7 cellular contexts compared by ENCODE assay signal in the genomic region with DNA sequence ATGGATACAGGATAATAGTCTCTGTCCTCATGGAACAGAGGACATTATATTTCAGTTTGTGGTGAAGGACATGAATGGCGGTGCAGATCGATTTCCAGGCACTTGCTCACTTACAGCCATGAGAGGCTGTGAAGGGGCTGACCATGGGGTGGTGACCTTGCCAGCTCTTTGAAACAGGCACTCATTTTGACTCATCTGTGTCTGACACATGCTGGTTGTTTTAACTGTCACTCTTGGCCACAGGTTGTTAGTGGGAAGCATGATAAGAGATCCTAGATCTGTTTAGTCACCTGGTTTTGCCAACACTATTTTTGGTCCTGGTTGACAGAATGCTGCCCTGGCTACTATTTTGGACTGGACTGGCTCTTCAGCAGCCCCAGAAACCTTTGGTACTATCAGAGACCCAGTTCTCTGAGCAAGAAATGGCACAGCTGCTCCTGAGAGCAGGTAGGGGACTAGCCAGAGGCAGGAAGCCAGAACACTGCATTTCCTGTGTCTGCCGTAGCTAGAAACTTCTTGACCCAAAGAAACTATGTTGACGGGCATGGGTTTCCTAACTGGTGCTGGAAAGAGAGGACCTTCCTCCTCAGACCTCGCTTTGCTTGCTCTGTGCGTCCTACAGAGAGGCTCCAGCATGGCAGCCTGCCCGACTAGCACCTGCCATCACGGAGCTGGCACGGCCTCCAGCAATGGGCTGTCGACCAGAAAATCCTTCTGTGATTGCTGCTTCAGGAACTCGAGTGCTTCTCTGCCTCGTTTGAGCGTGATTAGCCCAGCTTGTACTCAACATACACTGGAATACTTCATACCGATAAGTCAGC. TPM values are rescaled to one million over a fixed set of nuclear protein-coding genes. Genes with fewer than 3 reads are reported as not detected.
DNase-seq lines count a peak whose midpoint lies in the region; ATAC-seq and TF ChIP-seq lines count a peak whose summit lies in the region.

No MANE protein-coding gene starts in this region.

- no peaks in the 10 kb centered on the region for H3K9me3 ChIP-seq in KOPT-K1 (ENCODE audit: insufficient read depth, low read length, poor library complexity, severe bottlenecking)
- no peaks in the 10 kb centered on the region for H3K9me3 ChIP-seq in psoas muscle

- no peaks in the 10 kb centered on the region for H3K27me3 ChIP-seq in psoas muscle (ENCODE audit: insufficient read depth in 3 of 3, low read length in 2 of 3)

- H3K4me3 ChIP-seq in psoas muscle = peak overlapping the region; percentile 17

- 23 to 34% (median 24%) methylated on average over 14 of the region's 14 CpGs for WGBS in psoas muscle, 3 donors

- intact Hi-C loops in psoas muscle (cut with DNase I) = loop anchor here in 1 of 2 donors (5.0 kb wide), 1 partner anchor 129 kb away; a partner anchor contains a TSS

- ATAC-seq in psoas muscle (peak; percentile 77 to 84 (median 82)), omental fat pad (ENCODE audit: low FRiP score) (no peak), HG02973 (IDR thresholded peaks at IDR 0.05; ENCODE audit: unreplicated experiment) (no peak)

- peak overlapping the region; percentile 99 for H3K27ac ChIP-seq in KOPT-K1 (ENCODE audit: low read depth, low read length, poor library complexity, severe bottlenecking)
- H3K27ac ChIP-seq in psoas muscle = peak overlapping the region; percentile 93

- H3K36me3 ChIP-seq in KOPT-K1 (ENCODE audit: insufficient read depth, low read length) (peaks cover 54% of the 10 kb centered on the region), psoas muscle (ENCODE audit: insufficient read depth in 1 of 2, low read depth in 1 of 2) (peaks cover 0 to 9% of the 10 kb centered on the region in 2 donors)

- peak; percentile 23 for DNase-seq in NCI-H345 treated with DMSO at 0.1 percent for 48 hours (lab: John Stamatoyannopoulos, UW; ENCODE audit: unreplicated experiment)
- peak; percentile 91 for DNase-seq in cerebellar cortex (ENCODE audit: low spot score)
- peak; percentile 67 to 88 for DNase-seq in psoas muscle
- no peak for DNase-seq in omental fat pad (ENCODE audit: low spot score)
- DNase-seq in ureter (ENCODE audit: low spot score) = no peak

- H3K4me1 ChIP-seq in psoas muscle = peaks cover 59% of the 10 kb centered on the region

- TF ChIP-seq CTCF in psoas muscle (IDR thresholded peaks at IDR 0.05) = no peak
- TF ChIP-seq CTCF in omental fat pad (IDR thresholded peaks at IDR 0.05) = no peak

RNA-seq across cellular contexts. Expression of a gene that starts 6.3 kb away (rescaled TPM):
- total RNA-seq in psoas muscle (1 to 10 TPM; 1.8 to 6.8 (median 4.0) TPM), omental fat pad (10 to 100 TPM in 2 of 4 donors, 1 to 10 TPM in 2; 5.5 to 16.2 (median 9.8) TPM), ureter (26.3 TPM)
- polyA plus RNA-seq in psoas muscle = 1 to 10 TPM in 2 of 3 donors, under 1 TPM in 1; 0.83 to 1.1 (median 1.1) TPM

Comparison
In these comparisons a context has a peak if more than half of its experiments do, and no peak if none do; other contexts are left out.
1. DNase-seq: peak in NCI-H345 treated with DMSO at 0.1 percent for 48 hours (single experiment), cerebellar cortex (single experiment) and psoas muscle (2 of 2); none in omental fat pad (single experiment) and ureter (single experiment).
2. ATAC-seq: peak in psoas muscle (4 of 4); none in omental fat pad (single experiment) and HG02973 (single experiment).